Comparison of ENCODE assay signal across 1 cellular context in genomic region chr4:152528060-152528459, GRCh38.
A peak's percentile ranks its signal among the peaks of the same experiment; 100 is the strongest.
TF ChIP-seq lines count a peak whose summit lies in the region.

No MANE protein-coding gene starts in this region.

TF ChIP-seq in K562, 482 proteins besides CTCF, POLR2A, EP300 and RAD21 (continued from another document):
- TF ChIP-seq NFE2 (IDR thresholded peaks at IDR 0.05; ENCODE audit: low read depth) (peak; percentile 63), RCOR1 (IDR thresholded peaks at IDR 0.05; ENCODE audit: borderline replicate concordance in 1 of 2, low read depth in 2 of 2, low read length in 2 of 2) (peak; percentile 34 to 97; a peak in 3 of 4 replicates), YY1 (IDR thresholded peaks at IDR 0.05; ENCODE audit: borderline replicate concordance in 1 of 3, control insufficient read depth in 1 of 3, extremely low read depth in 1 of 3, insufficient read depth in 3 of 3, insufficient read length in 1 of 3, insufficient replicate concordance in 2 of 3, low read depth in 1 of 3, low read length in 2 of 3) (no peak), NR2C2 (CRISPR knock-in tag; IDR thresholded peaks at IDR 0.05) (no peak), NR2C2 (tag; IDR thresholded peaks at IDR 0.05) (peak; percentile 72)
TF ChIP-seq in K562: peak in this region for 27.
